In the genomic region with DNA sequence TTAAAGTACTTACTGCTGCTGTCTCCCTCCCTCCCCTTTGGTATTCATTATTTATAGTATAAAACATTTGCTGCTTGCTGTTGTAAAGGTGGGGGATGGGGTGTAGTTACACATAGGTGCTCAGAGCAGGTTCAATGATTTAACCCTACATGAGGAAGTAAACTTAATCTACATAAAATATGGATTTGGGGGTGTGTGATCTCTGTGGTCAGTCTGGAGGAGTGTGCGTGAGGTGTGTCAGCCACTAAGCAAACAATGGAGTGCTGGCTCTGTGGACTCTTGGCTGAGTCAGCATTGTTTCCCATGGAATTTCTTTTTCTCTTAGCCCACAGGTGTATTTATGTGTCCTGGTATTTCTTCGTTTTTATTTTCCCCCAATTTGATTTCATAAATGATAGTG, we compare ENCODE assay signal across 1 cellular context.
TF ChIP-seq lines count a peak whose summit lies in the region.

No MANE protein-coding gene starts in this region.

TF ChIP-seq in K562, 482 proteins besides CTCF, POLR2A, EP300 and RAD21 (continued from another document):
- TF ChIP-seq, protein P1, sequence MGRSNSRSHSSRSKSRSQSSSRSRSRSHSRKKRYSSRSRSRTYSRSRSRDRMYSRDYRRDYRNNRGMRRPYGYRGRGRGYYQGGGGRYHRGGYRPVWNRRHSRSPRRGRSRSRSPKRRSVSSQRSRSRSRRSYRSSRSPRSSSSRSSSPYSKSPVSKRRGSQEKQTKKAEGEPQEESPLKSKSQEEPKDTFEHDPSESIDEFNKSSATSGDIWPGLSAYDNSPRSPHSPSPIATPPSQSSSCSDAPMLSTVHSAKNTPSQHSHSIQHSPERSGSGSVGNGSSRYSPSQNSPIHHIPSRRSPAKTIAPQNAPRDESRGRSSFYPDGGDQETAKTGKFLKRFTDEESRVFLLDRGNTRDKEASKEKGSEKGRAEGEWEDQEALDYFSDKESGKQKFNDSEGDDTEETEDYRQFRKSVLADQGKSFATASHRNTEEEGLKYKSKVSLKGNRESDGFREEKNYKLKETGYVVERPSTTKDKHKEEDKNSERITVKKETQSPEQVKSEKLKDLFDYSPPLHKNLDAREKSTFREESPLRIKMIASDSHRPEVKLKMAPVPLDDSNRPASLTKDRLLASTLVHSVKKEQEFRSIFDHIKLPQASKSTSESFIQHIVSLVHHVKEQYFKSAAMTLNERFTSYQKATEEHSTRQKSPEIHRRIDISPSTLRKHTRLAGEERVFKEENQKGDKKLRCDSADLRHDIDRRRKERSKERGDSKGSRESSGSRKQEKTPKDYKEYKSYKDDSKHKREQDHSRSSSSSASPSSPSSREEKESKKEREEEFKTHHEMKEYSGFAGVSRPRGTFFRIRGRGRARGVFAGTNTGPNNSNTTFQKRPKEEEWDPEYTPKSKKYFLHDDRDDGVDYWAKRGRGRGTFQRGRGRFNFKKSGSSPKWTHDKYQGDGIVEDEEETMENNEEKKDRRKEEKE (IDR thresholded peaks at IDR 0.05; ENCODE audit: borderline replicate concordance in 1 of 2, control insufficient read depth in 1 of 2, low read depth in 2 of 2, low read length in 1 of 2), result no peak
- TF ChIP-seq C11orf30 (IDR thresholded peaks at IDR 0.05; ENCODE audit: low read depth), result peak; percentile 53; the same call in 1 of the 2 replicates
